In the genomic region with DNA sequence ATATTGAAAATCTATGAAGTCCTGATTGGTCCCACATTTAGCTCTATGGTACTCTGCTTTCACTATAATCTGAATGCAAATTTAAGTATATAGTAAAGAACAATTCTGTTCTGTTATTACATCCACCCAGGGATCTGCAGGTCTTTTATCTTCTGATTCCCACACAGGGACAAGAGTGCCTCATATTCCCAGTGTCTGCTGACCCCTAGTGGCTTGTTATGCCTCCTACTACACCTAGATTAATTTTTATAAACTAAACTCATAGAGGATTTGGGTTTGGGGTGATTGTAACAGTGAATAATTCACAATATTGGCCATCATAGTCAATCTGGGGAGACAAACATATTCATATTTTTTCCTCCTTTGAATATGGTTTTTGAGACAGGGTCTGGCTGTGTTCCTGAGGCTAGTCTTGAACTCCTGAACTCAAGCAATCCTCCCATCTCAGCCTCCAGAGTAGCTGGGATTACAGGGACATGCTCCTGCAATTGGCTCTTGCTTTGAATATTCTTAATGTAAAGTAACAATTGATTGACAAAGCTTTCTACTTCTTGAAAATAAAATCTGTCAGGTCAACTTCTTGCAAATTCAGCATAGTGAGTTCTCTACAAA, we compare ENCODE assay signal across 8 cellular contexts.
A peak's percentile ranks its signal among the peaks of the same experiment; 100 is the strongest.
DNase-seq lines count a peak whose midpoint lies in the region; ATAC-seq and TF ChIP-seq lines count a peak whose summit lies in the region.

No MANE protein-coding gene starts in this region.

- H3K27me3 ChIP-seq in cardiac muscle cell (no peaks in the 10 kb centered on the region), right cardiac atrium (ENCODE audit: control insufficient read depth, insufficient read depth) (no peaks in the 10 kb centered on the region), H9 (ENCODE audit: insufficient read depth, low read length) (no peaks in the 10 kb centered on the region), Karpas-422 (ENCODE audit: low read length) (no peaks in the 10 kb centered on the region), esophagus muscularis mucosa (no peaks in the 10 kb centered on the region)

- intact Hi-C loops in right cardiac atrium (cut with DNase I), result no loop called here
- intact Hi-C loops in esophagus muscularis mucosa (cut with DNase I), result no loop called here

- H3K9me3 Mint-ChIP-seq in H9, result no peaks in the 10 kb centered on the region

- no peaks in the 10 kb centered on the region for H3K9me3 ChIP-seq in cardiac muscle cell (ENCODE audit: low read depth)
- H3K9me3 ChIP-seq in right cardiac atrium (ENCODE audit: control insufficient read depth, low read length), result no peaks in the 10 kb centered on the region
- no peaks in the 10 kb centered on the region for H3K9me3 ChIP-seq in H9 (ENCODE audit: control insufficient read depth, low read depth, low read length)
- no peaks in the 10 kb centered on the region for H3K9me3 ChIP-seq in Karpas-422 (ENCODE audit: low read length)
- H3K9me3 ChIP-seq in esophagus muscularis mucosa, result no peaks in the 10 kb centered on the region

- H3K18ac ChIP-seq in H9 (ENCODE audit: insufficient read length, low read depth, low read length), result no peak overlapping the region

- no peak overlapping the region for H2BK120ac ChIP-seq in H9 (ENCODE audit: low read depth, low read length, poor library complexity, severe bottlenecking)

- no peak for ATAC-seq in right cardiac atrium

- no peak overlapping the region for H2BK15ac ChIP-seq in H9 (ENCODE audit: low read depth, low read length)

- no peak overlapping the region for H3K4me3 Mint-ChIP-seq in H9

- no peak overlapping the region for H3K4me2 ChIP-seq in H9 (ENCODE audit: insufficient read depth, insufficient read length, low read length)
- H3K4me2 ChIP-seq in Karpas-422 (ENCODE audit: low read depth, low read length, poor library complexity, severe bottlenecking), result no peak overlapping the region

- H3K79me2 ChIP-seq in H9 (ENCODE audit: insufficient read depth, low read length), result no peaks in the 10 kb centered on the region
- no peaks in the 10 kb centered on the region for H3K79me2 ChIP-seq in Karpas-422 (ENCODE audit: low read length)

- H3K4me1 Mint-ChIP-seq in H9, result peaks cover 22 to 39% of the 10 kb centered on the region in 2 experiments

- no peak overlapping the region for H4K8ac ChIP-seq in H9 (replicated peaks; ENCODE audit: insufficient read length, low read depth, low read length)

- H3K9ac ChIP-seq in H9 (ENCODE audit: extremely low read depth, insufficient read length, low read length), result no peak overlapping the region
- H3K9ac ChIP-seq in Karpas-422 (ENCODE audit: low read length), result no peak overlapping the region

- H2AFZ ChIP-seq in H9 (ENCODE audit: low read length), result no peak overlapping the region
- H2AFZ ChIP-seq in Karpas-422 (ENCODE audit: low read length), result no peak overlapping the region

- no peak for TF ChIP-seq EP300 in esophagus muscularis mucosa (IDR thresholded peaks at IDR 0.05)

- H3K9me2 ChIP-seq in Karpas-422 (replicated peaks; ENCODE audit: insufficient read depth, low read length), result no peaks in the 10 kb centered on the region

- no peaks in the 10 kb centered on the region for H4K20me1 ChIP-seq in H9 (ENCODE audit: control insufficient read depth, insufficient read depth, insufficient read length)
- H4K20me1 ChIP-seq in Karpas-422 (ENCODE audit: insufficient read depth, low read depth, low read length), result no peaks in the 10 kb centered on the region

- H3T11ph ChIP-seq in H9 (ENCODE audit: low read length), result no peak overlapping the region

- H3K4me1 ChIP-seq in cardiac muscle cell (ENCODE audit: low read depth) (no peaks in the 10 kb centered on the region), right cardiac atrium (ENCODE audit: control insufficient read depth, insufficient read depth, low read length) (no peaks in the 10 kb centered on the region), H9 (ENCODE audit: insufficient read depth, low read length) (peaks cover 11% of the 10 kb centered on the region), Karpas-422 (ENCODE audit: low read length) (no peaks in the 10 kb centered on the region), esophagus muscularis mucosa (no peaks in the 10 kb centered on the region)

- peaks cover 0 to 4% (median 0%) of the 10 kb centered on the region in 3 experiments; a peak in 2 of 7 replicates for H3K36me3 Mint-ChIP-seq in H9 (ENCODE audit: insufficient read depth in 1 of 3, low read depth in 3 of 3)

- H3K79me1 ChIP-seq in H9 (ENCODE audit: insufficient read depth, low read depth, low read length, poor library complexity, severe bottlenecking), result no peaks in the 10 kb centered on the region

- H4K5ac ChIP-seq in H9 (ENCODE audit: insufficient read length, low read depth, low read length), result no peak overlapping the region

- no peak overlapping the region for H2AK5ac ChIP-seq in H9 (ENCODE audit: insufficient read length, low read length)

- H3K56ac ChIP-seq in H9 (ENCODE audit: insufficient read length, low read depth, low read length), result no peak overlapping the region

- H4K91ac ChIP-seq in H9 (ENCODE audit: insufficient read length, low read depth, low read length), result no peak overlapping the region

- DNase-seq in cardiac muscle cell (ENCODE audit: low read depth in 1 of 2, low spot score in 1 of 2) (peak; percentile 75 to 78), right cardiac atrium (no peak), H9 (peak; percentile 39), Karpas-422 (peak; percentile 81), RKO (ENCODE audit: low spot score) (peak; percentile 79), esophagus muscularis mucosa (ENCODE audit: extremely low spot score) (no peak), pons (ENCODE audit: low spot score) (peak; percentile 67)
- DNase-seq in activated effector memory CD4-positive, alpha-beta T cell treated with anti-CD3 and anti-CD28 coated beads, Interleukin-2, amount 50 U/mL, for 16 hours, result no peak

- TF ChIP-seq CTCF in cardiac muscle cell (IDR thresholded peaks at IDR 0.05; ENCODE audit: low read depth, low read length) (peak; percentile 74), H9 (conservative IDR thresholded peaks at IDR 0.05) (peak; percentile 90), esophagus muscularis mucosa (IDR thresholded peaks at IDR 0.05) (peak; percentile 16 to 54 (median 29))

- no peak overlapping the region for H3K23ac ChIP-seq in H9 (ENCODE audit: insufficient read length, low read depth, low read length)

- H2BK12ac ChIP-seq in H9 (ENCODE audit: insufficient read length, low read depth, low read length), result no peak overlapping the region

- no peak overlapping the region for H3K4ac ChIP-seq in H9 (ENCODE audit: low read depth, low read length)

- H3K27me3 Mint-ChIP-seq in H9 (ENCODE audit: low read depth), result no peaks in the 10 kb centered on the region

- H3K27ac ChIP-seq in cardiac muscle cell, result no peak overlapping the region
- H3K27ac ChIP-seq in right cardiac atrium (ENCODE audit: low read length), result no peak overlapping the region
- H3K27ac ChIP-seq in H9 (ENCODE audit: insufficient read length, low read depth, low read length), result no peak overlapping the region
- H3K27ac ChIP-seq in Karpas-422 (ENCODE audit: low read length), result no peak overlapping the region
- H3K27ac ChIP-seq in esophagus muscularis mucosa (replicated peaks in 1 of 4), result no peak overlapping the region

- H3K4me3 ChIP-seq in cardiac muscle cell, result no peak overlapping the region
- no peak overlapping the region for H3K4me3 ChIP-seq in right cardiac atrium (ENCODE audit: low read length)
- H3K4me3 ChIP-seq in Karpas-422 (ENCODE audit: low read length), result no peak overlapping the region
- no peak overlapping the region for H3K4me3 ChIP-seq in esophagus muscularis mucosa

- no peak overlapping the region for H3K14ac ChIP-seq in H9 (ENCODE audit: insufficient read depth, low read length)

- H3K23me2 ChIP-seq in H9 (ENCODE audit: insufficient read length, low read depth, low read length, poor library complexity, severe bottlenecking), result no peaks in the 10 kb centered on the region

- no peak overlapping the region for H2BK5ac ChIP-seq in H9 (ENCODE audit: insufficient read length, low read length)

- H2BK20ac ChIP-seq in H9 (ENCODE audit: low read depth, low read length, poor library complexity, severe bottlenecking), result no peak overlapping the region

- H3K36me3 ChIP-seq in cardiac muscle cell (no peaks in the 10 kb centered on the region), Karpas-422 (ENCODE audit: insufficient read depth, low read length) (no peaks in the 10 kb centered on the region), esophagus muscularis mucosa (no peaks in the 10 kb centered on the region)

- no peak for TF ChIP-seq POLR2A in esophagus muscularis mucosa (IDR thresholded peaks at IDR 0.05; ENCODE audit: low read depth)

- no peak overlapping the region for H3K27ac Mint-ChIP-seq in H9

Comparison
In these comparisons a context has a peak if more than half of its experiments do, and no peak if none do; other contexts are left out.
1. DNase-seq: peak in cardiac muscle cell (2 of 2), H9 (single experiment), Karpas-422 (single experiment), RKO (single experiment) and pons (single experiment); none in right cardiac atrium (0 of 3), esophagus muscularis mucosa (single experiment) and activated effector memory CD4-positive, alpha-beta T cell treated with anti-CD3 and anti-CD28 coated beads, Interleukin-2, amount 50 U/mL, for 16 hours (single experiment).
2. CTCF ChIP-seq: peak in every context shown above with its lines; median percentile 90 in H9; 74 in cardiac muscle cell; 29 in esophagus muscularis mucosa.